ENCODE assay signal across 8 cellular contexts in genomic region chr6:10521104-10521808, GRCh38. TPM values are rescaled to one million over a fixed set of nuclear protein-coding genes. Genes with fewer than 3 reads are reported as not detected.
DNase-seq lines count a peak whose midpoint lies in the region; ATAC-seq and TF ChIP-seq lines count a peak whose summit lies in the region.

Gene GCNT2, plus strand, starts transcription at chr6:10521351. Its CDS starts 7,561 bp downstream, at chr6:10528912.

- POLR2A ChIA-PET in OCI-LY7 (lab: Charles Lee): interaction anchor here (0.7 kb wide), 1 partner anchor 9 kb away, joined by 3 read pairs; no protein-coding TSS in a partner anchor

- H2AFZ ChIP-seq in OCI-LY7 (ENCODE audit: low read length) (peak within 1 kb of the TSS; percentile 93), parathyroid adenoma (peak within 1 kb of the TSS; percentile 64)

- H3K9ac ChIP-seq in ES-I3 (ENCODE audit: low read depth, low read length) (peak within 1 kb of the TSS; percentile 9; the same call in 1 of the 2 replicates), parathyroid adenoma (no peak within 1 kb of the TSS)

- H3K79me2 ChIP-seq in OCI-LY7 (ENCODE audit: insufficient read depth, low read depth, low read length) (no peaks in the 10 kb centered on the region), parathyroid adenoma (no peaks in the 10 kb centered on the region)

- H3K4me2 ChIP-seq in OCI-LY7 (ENCODE audit: low read length): peak within 1 kb of the TSS; percentile 14; the same call in 1 of the 2 replicates
- H3K4me2 ChIP-seq in parathyroid adenoma (ENCODE audit: low read length): peak within 1 kb of the TSS; percentile 60

- ATAC-seq in HG02610 (IDR thresholded peaks at IDR 0.05; ENCODE audit: unreplicated experiment): peak; percentile 59
- peak; percentile 90 for ATAC-seq in foreskin keratinocyte
- ATAC-seq in HG03139 (IDR thresholded peaks at IDR 0.05; ENCODE audit: unreplicated experiment): no peak

- DNase-seq in OCI-LY7 (ENCODE audit: low spot score) (no peak), foreskin keratinocyte (peak; percentile 89 to 96)
- no peak for DNase-seq in stimulated activated naive CD4-positive, alpha-beta T cell treated with Interleukin-2 at 50 U/mL for 16 hours (lab: John Stamatoyannopoulos, UW)
- no peak for DNase-seq in activated T-cell treated with anti-CD3 and anti-CD28 coated beads, Interleukin-2, amount 50 U/mL, for 1 hour

- H3K4me1 ChIP-seq in ES-I3 (ENCODE audit: insufficient read depth, low read length) (peaks cover 26% of the 10 kb centered on the region), OCI-LY7 (ENCODE audit: insufficient read depth, low read length, poor library complexity, severe bottlenecking) (peaks cover 27% of the 10 kb centered on the region), foreskin keratinocyte (peaks cover 13% of the 10 kb centered on the region), parathyroid adenoma (no peaks in the 10 kb centered on the region)

- TF ChIP-seq CTCF in OCI-LY7 (conservative IDR thresholded peaks at IDR 0.05; ENCODE audit: low read length) (no peak), foreskin keratinocyte (conservative IDR thresholded peaks at IDR 0.05) (no peak), parathyroid adenoma (IDR thresholded peaks at IDR 0.05) (no peak)

- intact Hi-C loops in OCI-LY7 (cut with micrococcal nuclease; ENCODE audit: unreplicated experiment): no loop called here

- CTCF ChIA-PET in OCI-LY7 (lab: Charles Lee; ENCODE audit: unreplicated experiment): interaction anchor here (1.2 kb wide), 1 partner anchor 10 kb away, joined by 3 read pairs; no protein-coding TSS in a partner anchor

- BruUV-seq in OCI-LY7 (replicated peaks; lab: Mats Ljungman, UMichigan): no TSS peak

- H3K4me3 ChIP-seq in OCI-LY7 (ENCODE audit: low read depth, low read length, poor library complexity, severe bottlenecking) (no peak within 1 kb of the TSS), parathyroid adenoma (ENCODE audit: low read depth, low read length) (peak within 1 kb of the TSS; percentile 33)

- H4K20me1 ChIP-seq in OCI-LY7 (ENCODE audit: insufficient read depth, low read length): no peaks in the 10 kb centered on the region

- no peaks in the 10 kb centered on the region for H3K9me2 ChIP-seq in OCI-LY7 (ENCODE audit: insufficient read depth, low read length)

- no peaks in the 10 kb centered on the region for H3K9me3 ChIP-seq in ES-I3 (ENCODE audit: control insufficient read depth, insufficient read depth, low read length)
- H3K9me3 ChIP-seq in OCI-LY7 (ENCODE audit: low read length): no peaks in the 10 kb centered on the region
- no peaks in the 10 kb centered on the region for H3K9me3 ChIP-seq in parathyroid adenoma (ENCODE audit: control insufficient read depth, low read length)

- H3K27ac ChIP-seq in OCI-LY7 (ENCODE audit: low read depth, low read length, poor library complexity, severe bottlenecking): no peak within 1 kb of the TSS
- H3K27ac ChIP-seq in foreskin keratinocyte: peak within 1 kb of the TSS; percentile 79
- H3K27ac ChIP-seq in parathyroid adenoma: no peak within 1 kb of the TSS

- H3K36me3 ChIP-seq in ES-I3 (ENCODE audit: insufficient read depth, low read length): no peaks in the 10 kb centered on the region
- H3K36me3 ChIP-seq in OCI-LY7 (ENCODE audit: insufficient read depth, low read length): no peaks in the 10 kb centered on the region
- H3K36me3 ChIP-seq in parathyroid adenoma (ENCODE audit: control insufficient read depth, insufficient read depth, low read length): no peaks in the 10 kb centered on the region

- H3K27me3 ChIP-seq in foreskin keratinocyte (no peaks in the 10 kb centered on the region), parathyroid adenoma (ENCODE audit: control insufficient read depth, insufficient read depth, low read length) (no peaks in the 10 kb centered on the region)

RNA-seq across cellular contexts. Expression of gene GCNT2, which starts in this region (rescaled TPM):
- 15.4 and 17.4 TPM in 2 replicates for total RNA-seq in OCI-LY7 (2014; rRNA removed; shearing (Covaris generic))
- total RNA-seq in OCI-LY7 (2022) (23.8 and 25.2 TPM in 2 replicates), foreskin keratinocyte (2.3 and 3.0 TPM in 2 replicates)
- polyA plus RNA-seq in foreskin keratinocyte: 0.64 and 0.84 TPM in 2 replicates

Comparison
In these comparisons a context has a peak if more than half of its experiments do, and no peak if none do; other contexts are left out.
1. DNase-seq: peak in foreskin keratinocyte (2 of 2); none in OCI-LY7 (single experiment), stimulated activated naive CD4-positive, alpha-beta T cell treated with Interleukin-2 at 50 U/mL for 16 hours (single experiment) and activated T-cell treated with anti-CD3 and anti-CD28 coated beads, Interleukin-2, amount 50 U/mL, for 1 hour (single experiment).